Comparison of ENCODE assay signal across 9 cellular contexts in genomic region chr2:112065966-112066365, GRCh38. TPM values are rescaled to one million over a fixed set of nuclear protein-coding genes. Genes with fewer than 3 reads are reported as not detected.
DNase-seq lines count a peak whose midpoint lies in the region; ATAC-seq and TF ChIP-seq lines count a peak whose summit lies in the region.
"Had no signal": no experiment of that assay in that cellular context is flagged by ENCODE, and none has a peak within 500 bp of the region (broad histone marks: within the 10 kb centered on the region; RNA-seq: fewer than 3 reads in every experiment).

No MANE protein-coding gene starts in this region.

- H3K27me3 ChIP-seq in adrenal gland (no peaks in the 10 kb centered on the region), gastroesophageal sphincter (no peaks in the 10 kb centered on the region)

- peaks cover 0 to 7% of the 10 kb centered on the region in 2 donors for H3K4me1 ChIP-seq in adrenal gland (replicated peaks in 1 of 2)
- no peaks in the 10 kb centered on the region for H3K4me1 ChIP-seq in gastroesophageal sphincter

- no peak overlapping the region for H3K27ac ChIP-seq in adrenal gland
- no peak overlapping the region for H3K27ac ChIP-seq in gastroesophageal sphincter

- 59 to 89% (median 74%) methylated on average over 1 of the region's 1 CpG for WGBS in adrenal gland, 4 donors
- 83% methylated on average over 1 of the region's 1 CpG; no CpG with 5 or more reads in 1 of the 2 donors for WGBS in gastroesophageal sphincter (ENCODE audit: low coverage in 1 of 2), 2 donors

- H3K9me3 ChIP-seq in adrenal gland (replicated peaks in 1 of 3) (no peaks in the 10 kb centered on the region), gastroesophageal sphincter (no peaks in the 10 kb centered on the region)

- ATAC-seq in GM18907 (IDR thresholded peaks at IDR 0.05; ENCODE audit: unreplicated experiment) (peak; percentile 64), gastroesophageal sphincter (no peak)

- TF ChIP-seq POLR2A in adrenal gland (IDR thresholded peaks at IDR 0.05) (no peak), gastroesophageal sphincter (IDR thresholded peaks at IDR 0.05) (no peak)

- intact Hi-C loops in adrenal gland (cut with DNase I) = no loop called here

- H3K4me3 ChIP-seq in cardiac fibroblast (replicated peaks in 1 of 2; ENCODE audit: low read depth in 2 of 2, low read length in 2 of 2) (no peak overlapping the region), adrenal gland (no peak overlapping the region), gastroesophageal sphincter (no peak overlapping the region)

- no peak for TF ChIP-seq EP300 in gastroesophageal sphincter (IDR thresholded peaks at IDR 0.05)

- DNase-seq in LHCN-M2 (ENCODE audit: low read depth) = peak; percentile 73
- DNase-seq in cardiac fibroblast (ENCODE audit: low read depth in 2 of 2) = peak; percentile 59 to 76
- DNase-seq in renal cortical epithelial cell (ENCODE audit: low read depth) = peak; percentile 77
- no peak for DNase-seq in adrenal gland
- no peak for DNase-seq in activated gamma-delta T cell (lab: John Stamatoyannopoulos, UW)
- DNase-seq: activated CD8-positive, alpha-beta memory T cell treated with anti-CD3 and anti-CD28 coated beads for 24 hours; NCI-H187 treated with DMSO at 0.1 percent for 48 hours had no signal

- H3K36me3 ChIP-seq in adrenal gland (replicated peaks in 1 of 2) = peaks cover 0 to 69% of the 10 kb centered on the region in 2 donors
- peaks cover 3 to 77% of the 10 kb centered on the region in 2 donors for H3K36me3 ChIP-seq in gastroesophageal sphincter

- TF ChIP-seq CTCF in cardiac fibroblast (IDR thresholded peaks at IDR 0.05; ENCODE audit: low read depth, low read length) = no peak
- TF ChIP-seq CTCF in adrenal gland (IDR thresholded peaks at IDR 0.05) = no peak
- no peak for TF ChIP-seq CTCF in gastroesophageal sphincter (IDR thresholded peaks at IDR 0.05)

RNA-seq across cellular contexts. Expression of gene TMEM87B, which starts 10.9 kb away (rescaled TPM):
- 27.4 and 31.6 TPM in 2 replicates for total RNA-seq in LHCN-M2 (2014; rRNA removed)
- polyA plus RNA-seq in LHCN-M2 (2012) = 10.2 TPM
- 37.3 and 59.6 TPM in 2 replicates for total RNA-seq in renal cortical epithelial cell
- total RNA-seq in adrenal gland = 10 to 100 TPM; 21.5 to 37.5 (median 33.3) TPM
- polyA plus RNA-seq in adrenal gland = 10 to 100 TPM in 2 of 3 donors, 1 to 10 TPM in 1; 8.9 to 28.3 (median 13.5) TPM
- 10 to 100 TPM; 12.5 to 25.4 (median 22.8) TPM for total RNA-seq in gastroesophageal sphincter

Comparison
In these comparisons a context has a peak if more than half of its experiments do, and no peak if none do; other contexts are left out.
1. DNase-seq: peak in LHCN-M2 (single experiment), cardiac fibroblast (2 of 2) and renal cortical epithelial cell (single experiment); none in adrenal gland (0 of 7) and activated gamma-delta T cell (single experiment).